19 cellular contexts compared by ENCODE assay signal in the genomic region with DNA sequence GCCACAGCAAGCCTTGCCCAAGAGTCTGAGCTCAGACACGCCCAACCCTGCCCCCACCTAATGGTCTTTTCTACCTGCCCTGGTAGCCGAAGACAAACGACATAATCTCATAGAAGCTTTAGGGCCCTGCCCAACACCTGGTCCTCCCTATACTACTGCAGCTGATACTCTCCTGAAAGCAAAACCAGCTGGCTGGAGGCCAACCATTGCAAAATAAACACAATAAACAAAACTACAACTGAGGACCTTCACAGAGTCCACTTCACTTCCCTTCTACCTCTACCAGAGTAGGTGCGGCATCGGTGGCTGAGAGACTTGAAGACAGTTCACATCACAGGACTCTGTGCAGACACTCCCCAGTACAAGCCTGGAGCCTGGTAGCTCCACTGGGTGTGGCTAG.
A peak's percentile ranks its signal among the peaks of the same experiment; 100 is the strongest.
DNase-seq lines count a peak whose midpoint lies in the region; ATAC-seq and TF ChIP-seq lines count a peak whose summit lies in the region.
"Had no signal": no experiment of that assay in that cellular context is flagged by ENCODE, and none has a peak within 500 bp of the region (broad histone marks: within the 10 kb centered on the region; RNA-seq: fewer than 3 reads in every experiment).

No MANE protein-coding gene starts in this region.

- H2BK5ac ChIP-seq in IMR-90 (ENCODE audit: low read depth, low read length, poor library complexity, severe bottlenecking): no peak overlapping the region

- no peaks in the 10 kb centered on the region for H3K79me1 ChIP-seq in IMR-90 (ENCODE audit: low read depth in 1 of 2, low read length in 2 of 2)

- no peak overlapping the region for H3K23ac ChIP-seq in IMR-90 (ENCODE audit: low read depth, low read length)

- dilution Hi-C loops in IMR-90 (cut with HindIII; ENCODE audit: low sequenced_read_pairs, unreplicated experiment): no loop called here

- H3K4me1 Mint-ChIP-seq in activated T-helper 1 cell treated with anti-CD3 and anti-CD28 coated beads, Interleukin-12 subunit alpha, Interleukin-12 subunit beta, Interleukin-2, Interleukin-4 antibody, amounts not matched to agents 30 ng/mL and 10 ng/mL and 1 ng/mL, durations not matched to agents 14 hours and 24 hours and 36 hours (ENCODE audit: low read depth): no peaks in the 10 kb centered on the region
- H3K4me1 Mint-ChIP-seq: CD14-positive monocyte, T-helper 17 cell had no signal

- intact Hi-C loops in IMR-90 (cut with micrococcal nuclease): no loop called here
- intact Hi-C loops in activated T-helper 1 cell treated with anti-CD3 and anti-CD28 coated beads, Interleukin-12 subunit alpha, Interleukin-12 subunit beta, Interleukin-2, Interleukin-4 antibody, amounts not matched to agents 30 ng/mL and 10 ng/mL and 1 ng/mL, durations not matched to agents 14 hours and 24 hours and 36 hours (cut with micrococcal nuclease): no loop called here
- intact Hi-C loops in psoas muscle (cut with DNase I): no loop called here

- H3K9me3 ChIP-seq in BLaER1 (peaks cover 50% of the 10 kb centered on the region), IMR-90 (ENCODE audit: control insufficient read depth, insufficient read depth, low read length) (0 out of 2 replicates have a peak, but pooled peaks cover 3% of the 10 kb centered on the region), HAP-1 (no peaks in the 10 kb centered on the region), psoas muscle (no peaks in the 10 kb centered on the region)

- H3K56ac ChIP-seq in IMR-90 (ENCODE audit: extremely low read depth, insufficient read depth, low read length): no peak overlapping the region

- H4K8ac ChIP-seq in IMR-90 (ENCODE audit: low read depth in 2 of 2, low read length in 2 of 2): no peak overlapping the region

- H4K5ac ChIP-seq in IMR-90 (ENCODE audit: low read depth, low read length): no peak overlapping the region

- no peak overlapping the region for H3K14ac ChIP-seq in IMR-90 (replicated peaks; ENCODE audit: low read depth, low read length)

- no peak overlapping the region for H2AK5ac ChIP-seq in IMR-90 (ENCODE audit: low read depth, low read length)

- WGBS in IMR-90 (ENCODE audit: extremely low coverage in 2 of 2, insufficient read length in 1 of 2), 2 experiments: 96% methylated on average over 2 of the region's 5 CpGs; no CpG with 5 or more reads in 1 of the 2 experiments
- WGBS in psoas muscle, 3 donors: 84 to 91% (median 89%) methylated on average over 5 of the region's 5 CpGs

- CTCF ChIA-PET in IMR-90 (lab: Yijun Ruan, JAX): no interaction called here

- H2BK15ac ChIP-seq in IMR-90 (ENCODE audit: low read depth, low read length): no peak overlapping the region; the same call in 2 of the 3 replicates

- ATAC-seq in IMR-90 (ENCODE audit: low read depth) (no peak), psoas muscle (no peak)
- ATAC-seq: T-helper 17 cell had no signal

- BruUV-seq in IMR-90 (replicated peaks; lab: Mats Ljungman, UMichigan): no TSS peak

- H3K36me3 ChIP-seq in BLaER1 (no peaks in the 10 kb centered on the region), IMR-90 (ENCODE audit: control insufficient read depth, insufficient read depth, low read length) (no peaks in the 10 kb centered on the region), HAP-1 (replicated peaks) (no peaks in the 10 kb centered on the region), psoas muscle (ENCODE audit: insufficient read depth in 1 of 2, low read depth in 1 of 2) (no peaks in the 10 kb centered on the region)

- H2BK20ac ChIP-seq in IMR-90 (ENCODE audit: low read depth, low read length): no peak overlapping the region; the same call in 1 of the 2 replicates

- no peak for TF ChIP-seq RAD21 in IMR-90 (IDR thresholded peaks at IDR 0.05; ENCODE audit: low read length)

- DNase-seq in IMR-90 (no peak), NCI-H345 (lab: John Stamatoyannopoulos, UW) (peak; percentile 77), choroid plexus epithelial cell (ENCODE audit: low read depth) (peak; percentile 7), HAP-1 (ENCODE audit: low spot score in 2 of 2) (no peak), psoas muscle (no peak)
- no peak for DNase-seq in activated T-helper 1 cell treated with anti-CD3 and anti-CD28 coated beads, Interleukin-12 subunit alpha, Interleukin-12 subunit beta, Interleukin-2, Interleukin-4 antibody, amounts not matched to agents 30 ng/mL and 10 ng/mL and 1 ng/mL, durations not matched to agents 14 hours and 24 hours and 36 hours (ENCODE audit: low spot score)
- no peak for DNase-seq in effector CD4-positive, alpha-beta T cell
- DNase-seq: DMS79 treated with DMSO at 0.1 percent for 48 hours, H7, MV-4-11, NCI-H1436 treated with DMSO at 0.1 percent for 48 hours, NCI-H2081, NCI-H446, OCI-M1, RPMI8226, T-helper 17 cell had no signal

- no peak overlapping the region for H3K4me3 Mint-ChIP-seq in activated T-helper 1 cell treated with anti-CD3 and anti-CD28 coated beads, Interleukin-12 subunit alpha, Interleukin-12 subunit beta, Interleukin-2, Interleukin-4 antibody, amounts not matched to agents 30 ng/mL and 10 ng/mL and 1 ng/mL, durations not matched to agents 14 hours and 24 hours and 36 hours
- H3K4me3 Mint-ChIP-seq: CD14-positive monocyte, T-helper 17 cell had no signal

- H3K27me3 Mint-ChIP-seq in activated T-helper 1 cell treated with anti-CD3 and anti-CD28 coated beads, Interleukin-12 subunit alpha, Interleukin-12 subunit beta, Interleukin-2, Interleukin-4 antibody, amounts not matched to agents 30 ng/mL and 10 ng/mL and 1 ng/mL, durations not matched to agents 14 hours and 24 hours and 36 hours (ENCODE audit: insufficient read depth): no peaks in the 10 kb centered on the region
- H3K27me3 Mint-ChIP-seq: T-helper 17 cell had no signal

- no peaks in the 10 kb centered on the region for H3K27me3 ChIP-seq in BLaER1
- no peaks in the 10 kb centered on the region for H3K27me3 ChIP-seq in IMR-90 (ENCODE audit: control insufficient read depth, insufficient read depth, low read length)
- no peaks in the 10 kb centered on the region for H3K27me3 ChIP-seq in HAP-1 (ENCODE audit: low read depth)
- no peaks in the 10 kb centered on the region for H3K27me3 ChIP-seq in psoas muscle (ENCODE audit: insufficient read depth in 3 of 3, low read length in 2 of 3)

- H2AK9ac ChIP-seq in IMR-90 (replicated peaks; ENCODE audit: low read depth, low read length, poor library complexity): no peak overlapping the region

- H3K4me2 ChIP-seq in BLaER1: peak overlapping the region; percentile 60; the same call in 1 of the 2 replicates
- H3K4me2 ChIP-seq in IMR-90 (ENCODE audit: low read depth, low read length): no peak overlapping the region

- POLR2A ChIA-PET in IMR-90 (lab: Charles Lee; ENCODE audit: unreplicated experiment): no interaction called here

- H3K27ac Mint-ChIP-seq in activated T-helper 1 cell treated with anti-CD3 and anti-CD28 coated beads, Interleukin-12 subunit alpha, Interleukin-12 subunit beta, Interleukin-2, Interleukin-4 antibody, amounts not matched to agents 30 ng/mL and 10 ng/mL and 1 ng/mL, durations not matched to agents 14 hours and 24 hours and 36 hours: no peak overlapping the region
- H3K27ac Mint-ChIP-seq: CD14-positive monocyte, T-helper 17 cell had no signal

- no peak overlapping the region for H3K18ac ChIP-seq in IMR-90 (ENCODE audit: low read depth, low read length)

- TF ChIP-seq CTCF in IMR-90 (conservative IDR thresholded peaks at IDR 0.05; ENCODE audit: low read depth, low read length) (no peak), choroid plexus epithelial cell (conservative IDR thresholded peaks at IDR 0.05; ENCODE audit: low read depth, low read length) (no peak), psoas muscle (IDR thresholded peaks at IDR 0.05) (no peak)

- peak overlapping the region; percentile 3; the same call in 1 of the 2 replicates for H2BK120ac ChIP-seq in IMR-90 (ENCODE audit: low read depth, low read length)

- H3K4ac ChIP-seq in IMR-90 (ENCODE audit: low read depth, low read length): no peak overlapping the region

- H4K20me1 ChIP-seq in BLaER1 (no peaks in the 10 kb centered on the region), IMR-90 (ENCODE audit: insufficient read depth, low read length) (no peaks in the 10 kb centered on the region)

- H2AFZ ChIP-seq in IMR-90 (replicated peaks; ENCODE audit: low read length, poor library complexity): no peak overlapping the region

- in situ Hi-C loops in IMR-90 (cut with MboI; ENCODE audit: low sequenced_read_pairs) (no loop called here), HAP-1 (cut with MboI; ENCODE audit: low sequenced_read_pairs) (no loop called here)

- H3K36me3 Mint-ChIP-seq in activated T-helper 1 cell treated with anti-CD3 and anti-CD28 coated beads, Interleukin-12 subunit alpha, Interleukin-12 subunit beta, Interleukin-2, Interleukin-4 antibody, amounts not matched to agents 30 ng/mL and 10 ng/mL and 1 ng/mL, durations not matched to agents 14 hours and 24 hours and 36 hours (ENCODE audit: low read depth): no peaks in the 10 kb centered on the region
- H3K36me3 Mint-ChIP-seq: CD14-positive monocyte had no signal

- H3K9ac ChIP-seq in BLaER1: no peak overlapping the region
- no peak overlapping the region for H3K9ac ChIP-seq in IMR-90 (ENCODE audit: low read depth, low read length)

- no peaks in the 10 kb centered on the region for H3K9me1 ChIP-seq in IMR-90 (ENCODE audit: insufficient read depth, low read length)

- H3K4me3 ChIP-seq in BLaER1 (no peak overlapping the region), IMR-90 (ENCODE audit: insufficient read depth, low read depth, low read length) (no peak overlapping the region), choroid plexus epithelial cell (ENCODE audit: low read depth, low read length) (no peak overlapping the region), HAP-1 (no peak overlapping the region), psoas muscle (no peak overlapping the region)

- peaks cover 21% of the 10 kb centered on the region for H3K9me3 Mint-ChIP-seq in activated T-helper 1 cell treated with anti-CD3 and anti-CD28 coated beads, Interleukin-12 subunit alpha, Interleukin-12 subunit beta, Interleukin-2, Interleukin-4 antibody, amounts not matched to agents 30 ng/mL and 10 ng/mL and 1 ng/mL, durations not matched to agents 14 hours and 24 hours and 36 hours

- no peak overlapping the region for H3K27ac ChIP-seq in BLaER1
- H3K27ac ChIP-seq in IMR-90 (ENCODE audit: insufficient read depth, low read length): no peak overlapping the region
- no peak overlapping the region for H3K27ac ChIP-seq in psoas muscle
- H3K27ac ChIP-seq: HL-60 had no signal

- H4K91ac ChIP-seq in IMR-90 (ENCODE audit: insufficient read depth, low read depth, low read length): no peak overlapping the region

- H3K4me1 ChIP-seq in BLaER1 (peaks cover 13% of the 10 kb centered on the region), IMR-90 (ENCODE audit: control insufficient read depth, insufficient read depth, low read length) (peaks cover 2% of the 10 kb centered on the region; the same call in 1 of the 2 replicates), HAP-1 (no peaks in the 10 kb centered on the region), psoas muscle (no peaks in the 10 kb centered on the region)

- TF ChIP-seq POLR2A in IMR-90 (IDR thresholded peaks at IDR 0.05; ENCODE audit: low read depth, low read length): no peak

TF ChIP-seq in IMR-90, 13 proteins besides CTCF, POLR2A, EP300 and RAD21 (continues in another document):
- TF ChIP-seq CHD1 (IDR thresholded peaks at IDR 0.05; ENCODE audit: low read depth, low read length): no peak
- TF ChIP-seq SMC3 (IDR thresholded peaks at IDR 0.05; ENCODE audit: low read depth, low read length): no peak

Comparison
In these comparisons a context has a peak if more than half of its experiments do, and no peak if none do; other contexts are left out.
1. DNase-seq: peak in NCI-H345 (single experiment) and choroid plexus epithelial cell (single experiment); none in IMR-90 (single experiment), activated T-helper 1 cell treated with anti-CD3 and anti-CD28 coated beads, Interleukin-12 subunit alpha, Interleukin-12 subunit beta, Interleukin-2, Interleukin-4 antibody, amounts not matched to agents 30 ng/mL and 10 ng/mL and 1 ng/mL, durations not matched to agents 14 hours and 24 hours and 36 hours (single experiment), effector CD4-positive, alpha-beta T cell (single experiment), HAP-1 (0 of 2) and psoas muscle (0 of 2).